Comparison of ENCODE assay signal across 1 cellular context in genomic region chr14:24299255-24300191, GRCh38.
TF ChIP-seq lines count a peak whose summit lies in the region.

TSS of gene DHRS1 (minus strand) at chr14:24299780. CDS start at chr14:24299106, 674 bp downstream.
TSS of gene NOP9 (plus strand) at chr14:24299850. CDS start at chr14:24299955, 105 bp downstream.

TF ChIP-seq in HepG2, 621 proteins besides CTCF, POLR2A, EP300 and RAD21 (continued from another document and continues in another):
- TF ChIP-seq HMGXB3 (CRISPR knock-in tag; IDR thresholded peaks at IDR 0.05; ENCODE audit: borderline replicate concordance) = peak; percentile 82; the same call in 1 of the 2 replicates
- TF ChIP-seq ZNF17 (CRISPR knock-in tag; IDR thresholded peaks at IDR 0.05) = no peak
- peak; percentile 95 for TF ChIP-seq BORCS8-MEF2B (CRISPR knock-in tag; IDR thresholded peaks at IDR 0.05)
- peak; percentile 75; the same call in 1 of the 2 replicates for TF ChIP-seq SP140L (CRISPR knock-in tag; IDR thresholded peaks at IDR 0.05; ENCODE audit: borderline replicate concordance)
- no peak for TF ChIP-seq CSRNP2 (CRISPR knock-in tag; conservative IDR thresholded peaks at IDR 0.05; ENCODE audit: low read depth)
- TF ChIP-seq ZIK1 (CRISPR knock-in tag; IDR thresholded peaks at IDR 0.05; ENCODE audit: borderline replicate concordance, low read depth) = peak; percentile 88
- TF ChIP-seq ZNF230 (CRISPR knock-in tag; IDR thresholded peaks at IDR 0.05) = peak; percentile 99
- TF ChIP-seq GPBP1L1 (CRISPR knock-in tag; IDR thresholded peaks at IDR 0.05) = no peak
- peak; percentile 68; the same call in 1 of the 2 replicates for TF ChIP-seq TOE1 (CRISPR knock-in tag; IDR thresholded peaks at IDR 0.05)
- TF ChIP-seq HOXA7 (CRISPR knock-in tag; IDR thresholded peaks at IDR 0.05) = no peak
- TF ChIP-seq CHD4 (IDR thresholded peaks at IDR 0.05; ENCODE audit: borderline replicate concordance, low read length) = 0 out of 2 replicates have a peak, but pooled peaks have one; percentile 17
- TF ChIP-seq ATF7-NPFF (CRISPR knock-in tag; IDR thresholded peaks at IDR 0.05; ENCODE audit: low read depth) = peak; percentile 82
- TF ChIP-seq ZSCAN31 (CRISPR knock-in tag; IDR thresholded peaks at IDR 0.05; ENCODE audit: low read depth) = peak; percentile 98; the same call in 1 of the 2 replicates
- peak; percentile 59; the same call in 1 of the 2 replicates for TF ChIP-seq NFYB (CRISPR knock-in tag; IDR thresholded peaks at IDR 0.05)
- peak; percentile 84 for TF ChIP-seq RBAK (CRISPR knock-in tag; IDR thresholded peaks at IDR 0.05)
- TF ChIP-seq ZNF207 (IDR thresholded peaks at IDR 0.05; ENCODE audit: borderline replicate concordance) = no peak
- TF ChIP-seq ZSCAN5A (CRISPR knock-in tag; IDR thresholded peaks at IDR 0.05; ENCODE audit: borderline replicate concordance) = no peak; the same call in 1 of the 2 replicates
- TF ChIP-seq ZNF766 (CRISPR knock-in tag; IDR thresholded peaks at IDR 0.05; ENCODE audit: borderline replicate concordance) = peak; percentile 98
- peak; percentile 91 for TF ChIP-seq ZNF552 (CRISPR knock-in tag; IDR thresholded peaks at IDR 0.05; ENCODE audit: borderline replicate concordance)
- no peak for TF ChIP-seq ATF1 (CRISPR knock-in tag; IDR thresholded peaks at IDR 0.05)
- peak; percentile 95 for TF ChIP-seq CERS6 (CRISPR knock-in tag; IDR thresholded peaks at IDR 0.05)
- peak; percentile 99 for TF ChIP-seq SPEN (CRISPR knock-in tag; IDR thresholded peaks at IDR 0.05; ENCODE audit: low read depth)
- TF ChIP-seq SMARCE1 (IDR thresholded peaks at IDR 0.05; ENCODE audit: borderline replicate concordance) = no peak
- TF ChIP-seq ZNF44 (CRISPR knock-in tag; IDR thresholded peaks at IDR 0.05) = peak; percentile 100
- TF ChIP-seq PRMT3 (CRISPR knock-in tag; IDR thresholded peaks at IDR 0.05; ENCODE audit: borderline replicate concordance, low read depth) = no peak
- TF ChIP-seq ZNF543 (CRISPR knock-in tag; IDR thresholded peaks at IDR 0.05) = peak; percentile 95
- TF ChIP-seq FUBP1 (CRISPR knock-in tag; IDR thresholded peaks at IDR 0.05; ENCODE audit: borderline replicate concordance) = peak; percentile 97
- TF ChIP-seq AKAP8 (CRISPR knock-in tag; IDR thresholded peaks at IDR 0.05) = peak; percentile 96
- TF ChIP-seq THAP11 (CRISPR knock-in tag; IDR thresholded peaks at IDR 0.05) = peak; percentile 95
- TF ChIP-seq HES4 (CRISPR knock-in tag; IDR thresholded peaks at IDR 0.05; ENCODE audit: borderline replicate concordance) = peak; percentile 86
- TF ChIP-seq POGK (CRISPR knock-in tag; conservative IDR thresholded peaks at IDR 0.05) = peak; percentile 96
- TF ChIP-seq ZNF879 (CRISPR knock-in tag; IDR thresholded peaks at IDR 0.05) = no peak; the same call in 1 of the 2 replicates
- no peak for TF ChIP-seq ZNF672 (CRISPR knock-in tag; IDR thresholded peaks at IDR 0.05)
- no peak for TF ChIP-seq ZNF530 (CRISPR knock-in tag; IDR thresholded peaks at IDR 0.05; ENCODE audit: low read depth)
- no peak; the same call in 1 of the 2 replicates for TF ChIP-seq ZNF75D (CRISPR knock-in tag; IDR thresholded peaks at IDR 0.05; ENCODE audit: borderline replicate concordance)
- TF ChIP-seq ZBTB44 (CRISPR knock-in tag; IDR thresholded peaks at IDR 0.05) = no peak
- TF ChIP-seq CEBPG (CRISPR knock-in tag; IDR thresholded peaks at IDR 0.05) = peak; percentile 74
- no peak for TF ChIP-seq ZFYVE20 (CRISPR knock-in tag; IDR thresholded peaks at IDR 0.05; ENCODE audit: borderline replicate concordance, low read depth)
- TF ChIP-seq ZFP37 (CRISPR knock-in tag; IDR thresholded peaks at IDR 0.05; ENCODE audit: borderline replicate concordance) = peak; percentile 96
- TF ChIP-seq TAF1 (CRISPR knock-in tag; IDR thresholded peaks at IDR 0.05) = peak; percentile 86; the same call in 1 of the 2 replicates
- TF ChIP-seq PBX3 (CRISPR knock-in tag; IDR thresholded peaks at IDR 0.05; ENCODE audit: borderline replicate concordance) = peak; percentile 93; the same call in 1 of the 2 replicates
- no peak for TF ChIP-seq RFX3 (CRISPR knock-in tag; IDR thresholded peaks at IDR 0.05)
- peak; percentile 62; the same call in 1 of the 2 replicates for TF ChIP-seq NR1H2 (CRISPR knock-in tag; IDR thresholded peaks at IDR 0.05; ENCODE audit: borderline replicate concordance, low read depth)
- peak; percentile 85 for TF ChIP-seq ZNF225 (CRISPR knock-in tag; IDR thresholded peaks at IDR 0.05)
- peak; percentile 18; the same call in 1 of the 2 replicates for TF ChIP-seq ZNF674 (CRISPR knock-in tag; IDR thresholded peaks at IDR 0.05; ENCODE audit: low read depth)
- TF ChIP-seq EEA1 (CRISPR knock-in tag; IDR thresholded peaks at IDR 0.05; ENCODE audit: borderline replicate concordance) = peak; percentile 91
- TF ChIP-seq KDM6A (CRISPR knock-in tag; IDR thresholded peaks at IDR 0.05; ENCODE audit: low read depth) = 0 out of 2 replicates have a peak, but pooled peaks have one; percentile 11
- TF ChIP-seq ATF2 (CRISPR knock-in tag; IDR thresholded peaks at IDR 0.05) = peak; percentile 94
